ENCODE assay signal across 1 cellular context in genomic region chr1:194292912-194293311, GRCh38.
TF ChIP-seq lines count a peak whose summit lies in the region.

No MANE protein-coding gene starts in this region.

TF ChIP-seq in WTC11, 78 proteins besides CTCF, POLR2A, EP300 and RAD21 (continued from another document):
- no peak for TF ChIP-seq ZNF532 (CRISPR knock-in tag; IDR thresholded peaks at IDR 0.05; ENCODE audit: borderline replicate concordance)
- no peak for TF ChIP-seq AFF4 (CRISPR knock-in tag; IDR thresholded peaks at IDR 0.05; ENCODE audit: borderline replicate concordance)
- no peak for TF ChIP-seq ZNF425 (CRISPR knock-in tag; conservative IDR thresholded peaks at IDR 0.05)
- TF ChIP-seq JUN (CRISPR knock-in tag; IDR thresholded peaks at IDR 0.05): no peak
- no peak for TF ChIP-seq HMGXB4 (CRISPR knock-in tag; IDR thresholded peaks at IDR 0.05)
- TF ChIP-seq ZNF671 (CRISPR knock-in tag; IDR thresholded peaks at IDR 0.05): no peak
- no peak for TF ChIP-seq MYBL2 (CRISPR knock-in tag; IDR thresholded peaks at IDR 0.05)
- no peak for TF ChIP-seq STAT6 (CRISPR knock-in tag; conservative IDR thresholded peaks at IDR 0.05; ENCODE audit: low read depth)
- TF ChIP-seq GTF2I (CRISPR knock-in tag; conservative IDR thresholded peaks at IDR 0.05): no peak
